Comparison of ENCODE assay signal across 16 cellular contexts in the genomic region with DNA sequence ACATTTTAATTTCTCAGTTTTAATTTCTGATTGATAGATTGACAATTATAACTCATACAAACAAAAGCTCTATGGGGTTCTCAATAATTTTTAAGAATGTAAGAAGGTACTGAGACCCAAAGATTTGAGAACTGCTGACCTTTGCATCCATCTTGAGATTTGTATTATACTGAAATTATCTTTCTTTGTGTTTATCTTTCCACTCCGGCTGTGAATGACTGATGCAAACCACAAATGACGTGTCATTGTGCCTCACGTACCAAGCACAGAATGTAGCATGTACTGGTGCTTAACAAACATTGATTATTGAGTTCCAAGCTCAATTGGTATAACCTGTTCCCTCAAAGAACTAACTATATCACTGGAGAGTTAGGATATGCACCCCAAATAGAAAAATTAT.
A peak's percentile ranks its signal among the peaks of the same experiment; 100 is the strongest.
DNase-seq lines count a peak whose midpoint lies in the region; ATAC-seq and TF ChIP-seq lines count a peak whose summit lies in the region.
"Had no signal": no experiment of that assay in that cellular context is flagged by ENCODE, and none has a peak within 500 bp of the region (broad histone marks: within the 10 kb centered on the region; RNA-seq: fewer than 3 reads in every experiment).

No MANE protein-coding gene starts in this region.

- H3K4me1 ChIP-seq in ascending aorta (peaks cover 0 to 3% of the 10 kb centered on the region in 2 donors), testis (peaks cover 11% of the 10 kb centered on the region)
- H3K4me1 ChIP-seq: BLaER1 had no signal

- intact Hi-C loops in ascending aorta (cut with DNase I), result no loop called here
- intact Hi-C loops in testis (cut with DNase I; ENCODE audit: low total_unique reads), result no loop called here

- H3K4me3 ChIP-seq in kidney epithelial cell (ENCODE audit: low read depth, low read length) (no peak overlapping the region), ascending aorta (no peak overlapping the region), testis (no peak overlapping the region)
- H3K4me3 ChIP-seq: BLaER1, heart left ventricle, SK-N-MC had no signal

- DNase-seq in EL (peak; percentile 73), NCI-H226 (peak; percentile 72), brain pericyte (ENCODE audit: low read depth, low spot score) (peak; percentile 34), kidney epithelial cell (ENCODE audit: low read depth) (peak; percentile 5), ascending aorta (ENCODE audit: low spot score in 2 of 2) (no peak), anterior cingulate cortex (lab: John Stamatoyannopoulos, UW) (no peak), testis (no peak)
- DNase-seq: effector CD8-positive, alpha-beta T cell; heart left ventricle; natural killer cell; NCI-H2107; NK-92 treated with Interleukin-12 subunit alpha and Interleukin-12 subunit beta, amount 100 ng/mL, for 24 hours had no signal

- TF ChIP-seq CTCF in kidney epithelial cell (IDR thresholded peaks at IDR 0.05; ENCODE audit: insufficient read depth, low read length, poor library complexity, severe bottlenecking) (no peak), ascending aorta (IDR thresholded peaks at IDR 0.05) (no peak), testis (IDR thresholded peaks at IDR 0.05) (no peak)

- no peaks in the 10 kb centered on the region for H3K36me3 ChIP-seq in kidney epithelial cell (ENCODE audit: control insufficient read depth, insufficient read depth, low read length)
- no peaks in the 10 kb centered on the region for H3K36me3 ChIP-seq in ascending aorta
- no peaks in the 10 kb centered on the region for H3K36me3 ChIP-seq in testis (ENCODE audit: low read depth, missing control alignments)
- H3K36me3 ChIP-seq: BLaER1, heart left ventricle had no signal

- H3K9me3 ChIP-seq in ascending aorta (peaks cover 0 to 11% of the 10 kb centered on the region in 2 donors), testis (no peaks in the 10 kb centered on the region)

- ATAC-seq in HG03135 (IDR thresholded peaks at IDR 0.05; ENCODE audit: unreplicated experiment), result no peak
- ATAC-seq: heart left ventricle, natural killer cell, WTC11 had no signal

- H3K27ac ChIP-seq in ascending aorta (no peak overlapping the region), testis (no peak overlapping the region)
- H3K27ac ChIP-seq: BLaER1, SK-N-MC had no signal

- 69 to 76% methylated on average over 3 of the region's 3 CpGs for WGBS in testis, 2 donors

- no peaks in the 10 kb centered on the region for H3K27me3 ChIP-seq in kidney epithelial cell (ENCODE audit: control insufficient read depth, insufficient read depth, low read length)
- H3K27me3 ChIP-seq in ascending aorta, result no peaks in the 10 kb centered on the region
- H3K27me3 ChIP-seq in testis, result no peaks in the 10 kb centered on the region
- H3K27me3 ChIP-seq: BLaER1, heart left ventricle had no signal

- no peak for TF ChIP-seq POLR2A in testis (IDR thresholded peaks at IDR 0.05)

Comparison
In these comparisons a context has a peak if more than half of its experiments do, and no peak if none do; other contexts are left out.
1. DNase-seq: peak in EL (single experiment), NCI-H226 (single experiment), brain pericyte (single experiment) and kidney epithelial cell (single experiment); none in ascending aorta (0 of 2), anterior cingulate cortex (0 of 58) and testis (single experiment).